Comparison of ENCODE assay signal across 1 cellular context in genomic region chr7:6179620-6180343, GRCh38.
TF ChIP-seq lines count a peak whose summit lies in the region.

No MANE protein-coding gene starts in this region.

TF ChIP-seq in GM12878, 131 proteins besides CTCF, POLR2A, EP300 and RAD21 (continued from another document):
- TF ChIP-seq MLLT1 (IDR thresholded peaks at IDR 0.05), result peak; percentile 59
TF ChIP-seq in GM12878: peak in this region for 2.
